Comparison of ENCODE assay signal across 20 cellular contexts in genomic region chr14:99034711-99035171, GRCh38.
A peak's percentile ranks its signal among the peaks of the same experiment; 100 is the strongest.
DNase-seq lines count a peak whose midpoint lies in the region; TF ChIP-seq lines count a peak whose summit lies in the region.
"Had no signal": no experiment of that assay in that cellular context is flagged by ENCODE, and none has a peak within 500 bp of the region (broad histone marks: within the 10 kb centered on the region; RNA-seq: fewer than 3 reads in every experiment).

No MANE protein-coding gene starts in this region.

- no TSS peak for BruUV-seq in MCF 10A (replicated peaks; lab: Mats Ljungman, UMichigan)
- no TSS peak for BruUV-seq in mammary epithelial cell (replicated peaks; lab: Mats Ljungman, UMichigan)

- no peaks in the 10 kb centered on the region for H3K36me3 ChIP-seq in mammary epithelial cell (ENCODE audit: insufficient read depth, low read length)
- no peaks in the 10 kb centered on the region for H3K36me3 ChIP-seq in WERI-Rb-1
- H3K36me3 ChIP-seq: ovary had no signal

- H3K9me3 ChIP-seq in mammary epithelial cell (replicated peaks; ENCODE audit: insufficient read depth, low read length) (no peaks in the 10 kb centered on the region), WERI-Rb-1 (ENCODE audit: severe bottlenecking) (no peaks in the 10 kb centered on the region)
- H3K9me3 ChIP-seq: ovary had no signal

- no peak overlapping the region for H3K4me2 ChIP-seq in mammary epithelial cell (ENCODE audit: insufficient read depth, low read depth, low read length)

- H3K27ac ChIP-seq in mammary epithelial cell (ENCODE audit: insufficient read depth, low read depth, low read length) = no peak overlapping the region
- no peak overlapping the region for H3K27ac ChIP-seq in WERI-Rb-1
- H3K27ac ChIP-seq: ovary, VCaP had no signal

- H2AFZ ChIP-seq in mammary epithelial cell (ENCODE audit: low read depth, low read length) = no peak overlapping the region

- H3K4me3 ChIP-seq in mammary epithelial cell (replicated peaks in 1 of 3; ENCODE audit: insufficient read depth in 1 of 3, low read depth in 2 of 3, low read length in 3 of 3) = no peak overlapping the region
- no peak overlapping the region for H3K4me3 ChIP-seq in WERI-Rb-1 (ENCODE audit: low read depth, low read length)
- H3K4me3 ChIP-seq: ovary had no signal

- in situ Hi-C loops in mammary epithelial cell (cut with MboI; ENCODE audit: low sequenced_read_pairs in 2 of 2) = no loop called here

- TF ChIP-seq CTCF in MCF 10A (IDR thresholded peaks at IDR 0.05; ENCODE audit: unreplicated experiment) = no peak
- no peak for TF ChIP-seq CTCF in mammary epithelial cell (conservative IDR thresholded peaks at IDR 0.05 in 1 of 2, IDR thresholded peaks at IDR 0.05 in 1 of 2; ENCODE audit: extremely low read depth in 1 of 2, insufficient read depth in 1 of 2, low read depth in 1 of 2, low read length in 2 of 2)
- peak; percentile 29; the same call in 1 of the 2 replicates for TF ChIP-seq CTCF in WERI-Rb-1 (IDR thresholded peaks at IDR 0.05; ENCODE audit: low read depth, low read length)

- H3K4me1 Mint-ChIP-seq in MCF 10A (ENCODE audit: insufficient read depth, unreplicated experiment) = peaks cover 17% of the 10 kb centered on the region
- H3K4me1 Mint-ChIP-seq: CD4-positive, alpha-beta memory T cell; naive B cell had no signal

- H3K9me3 Mint-ChIP-seq in MCF 10A (ENCODE audit: unreplicated experiment) = no peaks in the 10 kb centered on the region
- H3K9me3 Mint-ChIP-seq: activated CD4-positive, alpha-beta memory T cell treated with anti-CD3 and anti-CD28 coated beads for 36 hours; activated naive CD4-positive, alpha-beta T cell treated with anti-CD3 and anti-CD28 coated beads for 36 hours had no signal

- DNase-seq in MCF 10A (ENCODE audit: unreplicated experiment) = peak; percentile 1
- no peak for DNase-seq in mammary epithelial cell
- no peak for DNase-seq in WERI-Rb-1
- peak; percentile 35 for DNase-seq in islet precursor cell
- DNase-seq in epidermal melanocyte (ENCODE audit: insufficient read length, low spot score) = no peak
- no peak for DNase-seq in DMS114 treated with DMSO at 0.1 percent for 48 hours (lab: John Stamatoyannopoulos, UW; ENCODE audit: unreplicated experiment)
- no peak for DNase-seq in globus pallidus (ENCODE audit: low spot score)
- DNase-seq in cerebellar cortex (ENCODE audit: low spot score) = no peak
- DNase-seq: activated CD4-positive, alpha-beta memory T cell treated with anti-CD3 and anti-CD28 coated beads for 36 hours; activated naive CD4-positive, alpha-beta T cell treated with anti-CD3 and anti-CD28 coated beads for 36 hours; activated T-cell treated with anti-CD3 and anti-CD28 coated beads for 4 hours; CD4-positive, alpha-beta memory T cell; kidney; naive B cell; NCI-H446 treated with DMSO at 0.1 percent for 48 hours; stimulated activated CD4-positive, alpha-beta T cell treated with anti-CD3 and anti-CD28 coated beads, Interleukin-2, amount 100 ng/mL, for 24 hours; T-helper 1 cell had no signal

- no peak overlapping the region for H3K27ac Mint-ChIP-seq in MCF 10A (ENCODE audit: low read depth, unreplicated experiment)
- H3K27ac Mint-ChIP-seq: activated CD4-positive, alpha-beta memory T cell treated with anti-CD3 and anti-CD28 coated beads for 36 hours; activated naive CD4-positive, alpha-beta T cell treated with anti-CD3 and anti-CD28 coated beads for 36 hours; naive B cell; stimulated activated naive CD8-positive, alpha-beta T cell treated with anti-CD3 and anti-CD28 coated beads, Interleukin-15, Interleukin-2, amounts not matched to agents 100 ng/mL and 50 ng/mL, for 24 hours had no signal

- intact Hi-C loops in MCF 10A (cut with micrococcal nuclease) (loop anchor here (5.0 kb wide), 1 partner anchor 77 kb away; no protein-coding TSS in a partner anchor), mammary epithelial cell (cut with micrococcal nuclease) (loop anchor here (5.0 kb wide), 1 partner anchor 82 kb away; no protein-coding TSS in a partner anchor)

- no peak overlapping the region for H3K9ac ChIP-seq in mammary epithelial cell (ENCODE audit: insufficient read depth, low read length)

- no peak overlapping the region for H3K4me3 Mint-ChIP-seq in MCF 10A (ENCODE audit: unreplicated experiment)
- H3K4me3 Mint-ChIP-seq: activated CD4-positive, alpha-beta memory T cell treated with anti-CD3 and anti-CD28 coated beads for 36 hours; activated naive CD4-positive, alpha-beta T cell treated with anti-CD3 and anti-CD28 coated beads for 36 hours; stimulated activated naive CD8-positive, alpha-beta T cell treated with anti-CD3 and anti-CD28 coated beads, Interleukin-15, Interleukin-2, amounts not matched to agents 100 ng/mL and 50 ng/mL, for 24 hours had no signal

- no peaks in the 10 kb centered on the region for H3K27me3 Mint-ChIP-seq in MCF 10A (ENCODE audit: insufficient read depth, unreplicated experiment)
- H3K27me3 Mint-ChIP-seq: activated CD4-positive, alpha-beta memory T cell treated with anti-CD3 and anti-CD28 coated beads for 36 hours; CD4-positive, alpha-beta memory T cell; naive B cell; stimulated activated naive CD8-positive, alpha-beta T cell treated with anti-CD3 and anti-CD28 coated beads, Interleukin-15, Interleukin-2, amounts not matched to agents 100 ng/mL and 50 ng/mL, for 24 hours had no signal

- H3K79me2 ChIP-seq in mammary epithelial cell (ENCODE audit: insufficient read depth, low read length) = no peaks in the 10 kb centered on the region

- POLR2A ChIA-PET in MCF 10A (lab: Yijun Ruan, JAX) = interaction anchor here (1.7 to 2.3 kb wide), 5 partner anchors 30 to 231 kb away, joined by 5 to 13 read pairs (median 11); no protein-coding TSS in a partner anchor

- H3K4me1 ChIP-seq in mammary epithelial cell (ENCODE audit: insufficient read depth, low read length) = peaks cover 19% of the 10 kb centered on the region

- H3K27me3 ChIP-seq in mammary epithelial cell (ENCODE audit: insufficient read depth, low read length) = no peaks in the 10 kb centered on the region
- peaks cover 91% of the 10 kb centered on the region for H3K27me3 ChIP-seq in WERI-Rb-1 (ENCODE audit: insufficient read depth, low read depth, severe bottlenecking)
- H3K27me3 ChIP-seq: ovary had no signal

- dilution Hi-C loops in mammary epithelial cell (cut with HindIII; ENCODE audit: low sequenced_read_pairs) = no loop called here

- CTCF ChIA-PET in MCF 10A (lab: Yijun Ruan, JAX) = interaction anchor here (1.9 kb wide), 1 partner anchor 81 kb away, joined by 5 read pairs; no protein-coding TSS in a partner anchor
- CTCF ChIA-PET in mammary epithelial cell (lab: Charles Lee; ENCODE audit: low non-redundant PET) = no interaction called here

- WGBS in mammary epithelial cell (ENCODE audit: low coverage, missing lambda C conversion rate) = 96% methylated on average over 5 of the region's 16 CpGs

- no peaks in the 10 kb centered on the region for H3K36me3 Mint-ChIP-seq in MCF 10A (ENCODE audit: insufficient read depth, unreplicated experiment)
- H3K36me3 Mint-ChIP-seq: activated CD4-positive, alpha-beta memory T cell treated with anti-CD3 and anti-CD28 coated beads for 36 hours; CD4-positive, alpha-beta memory T cell; naive B cell had no signal

- no peaks in the 10 kb centered on the region for H4K20me1 ChIP-seq in mammary epithelial cell (ENCODE audit: insufficient read depth, low read length)

Comparison
In these comparisons a context has a peak if more than half of its experiments do, and no peak if none do; other contexts are left out.
1. DNase-seq: peak in MCF 10A (single experiment) and islet precursor cell (single experiment); none in mammary epithelial cell (single experiment), WERI-Rb-1 (single experiment), epidermal melanocyte (single experiment), DMS114 treated with DMSO at 0.1 percent for 48 hours (single experiment), globus pallidus (single experiment) and cerebellar cortex (single experiment).